10 cellular contexts compared by ENCODE assay signal in the genomic region with DNA sequence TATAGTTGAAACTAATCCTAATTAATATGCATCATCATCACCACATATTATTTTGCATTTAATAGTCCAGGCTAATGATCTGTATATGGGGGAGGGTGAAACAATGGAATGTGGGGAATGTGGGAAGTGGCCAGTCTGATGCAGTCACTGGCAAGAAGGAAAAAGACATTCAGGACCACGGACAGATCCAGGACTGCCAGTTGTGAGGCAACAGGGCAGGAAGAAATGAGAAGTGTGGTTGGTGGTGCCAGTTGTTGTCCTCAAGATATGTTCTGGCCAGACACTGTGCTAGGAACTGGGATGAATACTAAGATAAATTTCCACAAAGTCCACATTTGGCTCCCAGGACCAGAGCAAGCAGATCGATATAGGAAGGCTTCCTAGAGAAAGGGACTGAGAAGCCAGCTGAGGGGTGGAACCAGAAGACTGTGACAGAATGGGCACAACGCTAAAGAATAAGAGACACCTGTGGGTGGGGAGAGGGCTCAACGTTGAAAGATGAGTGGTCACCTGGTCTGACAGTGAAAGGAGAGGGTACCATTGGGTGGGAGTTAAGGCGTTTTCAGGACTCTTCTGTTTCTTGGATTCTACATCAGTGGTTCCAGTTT. TPM values are rescaled to one million over a fixed set of nuclear protein-coding genes. Genes with fewer than 3 reads are reported as not detected.
DNase-seq lines count a peak whose midpoint lies in the region; ATAC-seq and TF ChIP-seq lines count a peak whose summit lies in the region.
"Had no signal": no experiment of that assay in that cellular context is flagged by ENCODE, and none has a peak within 500 bp of the region (broad histone marks: within the 10 kb centered on the region; RNA-seq: fewer than 3 reads in every experiment).

No MANE protein-coding gene starts in this region.

- CTCF ChIA-PET in MCF 10A (lab: Yijun Ruan, JAX) = interaction anchor here (0.6 to 2.1 kb wide), 4 partner anchors 11 to 192 kb away, joined by 3 to 10 read pairs (median 3); no protein-coding TSS in a partner anchor

- no peaks in the 10 kb centered on the region for H3K4me1 Mint-ChIP-seq in MCF 10A (ENCODE audit: insufficient read depth, unreplicated experiment)

- ATAC-seq in RWPE2 (ENCODE audit: low read depth) (peak; percentile 58; the same call in 2 of the 3 replicates), GM18502 (IDR thresholded peaks at IDR 0.05; ENCODE audit: poor library complexity, unreplicated experiment) (no peak)
- ATAC-seq: heart left ventricle had no signal

- POLR2A ChIA-PET in MCF 10A (lab: Yijun Ruan, JAX) = no interaction called here

- peaks cover 26% of the 10 kb centered on the region for H3K27me3 Mint-ChIP-seq in MCF 10A (ENCODE audit: insufficient read depth, unreplicated experiment)

- TF ChIP-seq CTCF in MCF 10A (IDR thresholded peaks at IDR 0.05; ENCODE audit: unreplicated experiment) = no peak
- no peak for TF ChIP-seq CTCF in breast epithelium (IDR thresholded peaks at IDR 0.05)
- TF ChIP-seq CTCF in RWPE2 (IDR thresholded peaks at IDR 0.05; ENCODE audit: poor library complexity, severe bottlenecking) = no peak
- TF ChIP-seq CTCF in fibroblast of pulmonary artery (IDR thresholded peaks at IDR 0.05; ENCODE audit: low read length, missing control alignments) = no peak
- TF ChIP-seq CTCF in testis (IDR thresholded peaks at IDR 0.05) = no peak

- H3K4me3 ChIP-seq in breast epithelium = no peak overlapping the region
- no peak overlapping the region for H3K4me3 ChIP-seq in RWPE2 (ENCODE audit: severe bottlenecking)
- no peak overlapping the region for H3K4me3 ChIP-seq in fibroblast of pulmonary artery (replicated peaks; ENCODE audit: low read depth, low read length)
- H3K4me3 ChIP-seq in testis = no peak overlapping the region
- H3K4me3 ChIP-seq: heart left ventricle had no signal

- no TSS peak for BruUV-seq in MCF 10A (replicated peaks; lab: Mats Ljungman, UMichigan)

- DNase-seq in MCF 10A (ENCODE audit: unreplicated experiment) = peak; percentile 72
- DNase-seq in breast epithelium (ENCODE audit: low spot score in 2 of 2) = no peak
- DNase-seq in RWPE2 (ENCODE audit: low spot score) = no peak
- DNase-seq in fibroblast of pulmonary artery (ENCODE audit: low read depth) = peak; percentile 81
- peak; percentile 46 for DNase-seq in testis
- no peak for DNase-seq in hippocampal formation (lab: John Stamatoyannopoulos, UW)
- no peak for DNase-seq in NCI-H1105 (lab: John Stamatoyannopoulos, UW)

- intact Hi-C loops in MCF 10A (cut with micrococcal nuclease) (loop anchor here (1.0 kb wide), 1 partner anchor 19 kb away; no protein-coding TSS in a partner anchor), breast epithelium (cut with DNase I; ENCODE audit: low total_unique reads) (no loop called here), testis (cut with DNase I; ENCODE audit: low total_unique reads) (no loop called here)

- H3K36me3 Mint-ChIP-seq in MCF 10A (ENCODE audit: insufficient read depth, unreplicated experiment) = no peaks in the 10 kb centered on the region

- H3K9me3 Mint-ChIP-seq in MCF 10A (ENCODE audit: unreplicated experiment) = no peaks in the 10 kb centered on the region
- H3K9me3 Mint-ChIP-seq: CD4-positive, alpha-beta T cell had no signal

- H3K4me1 ChIP-seq in breast epithelium (no peaks in the 10 kb centered on the region), RWPE2 (ENCODE audit: insufficient read depth, poor library complexity, severe bottlenecking) (no peaks in the 10 kb centered on the region), testis (no peaks in the 10 kb centered on the region)
- H3K4me1 ChIP-seq: heart left ventricle had no signal

- TF ChIP-seq POLR2A in breast epithelium (IDR thresholded peaks at IDR 0.05) (no peak), testis (IDR thresholded peaks at IDR 0.05) (no peak)

- H3K9me3 ChIP-seq in breast epithelium = no peaks in the 10 kb centered on the region
- no peaks in the 10 kb centered on the region for H3K9me3 ChIP-seq in RWPE2 (ENCODE audit: severe bottlenecking)
- H3K9me3 ChIP-seq in testis = no peaks in the 10 kb centered on the region
- H3K9me3 ChIP-seq: heart left ventricle had no signal

- H3K27ac Mint-ChIP-seq in MCF 10A (ENCODE audit: low read depth, unreplicated experiment) = no peak overlapping the region
- H3K27ac Mint-ChIP-seq: CD4-positive, alpha-beta T cell had no signal

- no peak overlapping the region for H3K27ac ChIP-seq in breast epithelium
- H3K27ac ChIP-seq in RWPE2 (ENCODE audit: poor library complexity, severe bottlenecking) = no peak overlapping the region
- no peak overlapping the region for H3K27ac ChIP-seq in testis
- H3K27ac ChIP-seq: heart left ventricle had no signal

- H3K27me3 ChIP-seq in breast epithelium = no peaks in the 10 kb centered on the region
- H3K27me3 ChIP-seq in RWPE2 (ENCODE audit: insufficient read depth, poor library complexity, severe bottlenecking) = no peaks in the 10 kb centered on the region
- no peaks in the 10 kb centered on the region for H3K27me3 ChIP-seq in testis

- no peak overlapping the region for H3K4me3 Mint-ChIP-seq in MCF 10A (ENCODE audit: unreplicated experiment)
- H3K4me3 Mint-ChIP-seq: CD4-positive, alpha-beta T cell had no signal

- H3K36me3 ChIP-seq in breast epithelium = no peaks in the 10 kb centered on the region
- H3K36me3 ChIP-seq in RWPE2 (ENCODE audit: low read depth) = no peaks in the 10 kb centered on the region
- H3K36me3 ChIP-seq in testis (ENCODE audit: low read depth, missing control alignments) = no peaks in the 10 kb centered on the region
- H3K36me3 ChIP-seq: heart left ventricle had no signal

- WGBS in testis, 2 donors = 57 to 61% methylated on average over 5 of the region's 5 CpGs

RNA-seq across cellular contexts. Expression of a gene that starts 6.8 kb away (rescaled TPM):
- not detected in 2 replicates for total RNA-seq in MCF 10A (2022)
- total RNA-seq in breast epithelium = under 1 TPM in 1 of 3 donors, not detected in 2; 0.33 TPM
- 10 to 100 TPM in 1 of 2 donors, 1 to 10 TPM in 1; 8.1 to 15.4 TPM for total RNA-seq in testis
- 10.0 TPM for polyA plus RNA-seq in testis (ENCODE audit: insufficient read depth, low read depth, low replicate concordance)

Comparison
In these comparisons a context has a peak if more than half of its experiments do, and no peak if none do; other contexts are left out.
1. DNase-seq: peak in MCF 10A (single experiment), fibroblast of pulmonary artery (single experiment) and testis (single experiment); none in breast epithelium (0 of 2), RWPE2 (single experiment), hippocampal formation (0 of 2) and NCI-H1105 (single experiment).